Comparison of ENCODE assay signal across 2 cellular contexts in genomic region chrX:19064175-19064574, GRCh38.
TF ChIP-seq lines count a peak whose summit lies in the region.

No MANE protein-coding gene starts in this region.

TF ChIP-seq in SK-N-SH treated with all-trans-retinoic acid at 6 μM for 48 hours, 23 proteins besides CTCF, POLR2A, EP300 and RAD21 (continued from another document):
- TF ChIP-seq CREB5 (CRISPR knock-in tag; IDR thresholded peaks at IDR 0.05; ENCODE audit: low read depth), result no peak
- no peak for TF ChIP-seq PATZ1 (CRISPR knock-in tag; IDR thresholded peaks at IDR 0.05; ENCODE audit: borderline replicate concordance)
- TF ChIP-seq ZNF565 (CRISPR knock-in tag; conservative IDR thresholded peaks at IDR 0.05; ENCODE audit: low read depth), result no peak
- no peak for TF ChIP-seq ZFP30 (CRISPR knock-in tag; IDR thresholded peaks at IDR 0.05)
- TF ChIP-seq SNAI2 (CRISPR knock-in tag; IDR thresholded peaks at IDR 0.05), result no peak
- no peak for TF ChIP-seq PPARA (CRISPR knock-in tag; IDR thresholded peaks at IDR 0.05; ENCODE audit: borderline replicate concordance)
- no peak for TF ChIP-seq RARB (CRISPR knock-in tag; IDR thresholded peaks at IDR 0.05)
- no peak for TF ChIP-seq BACH2 (CRISPR knock-in tag; IDR thresholded peaks at IDR 0.05; ENCODE audit: borderline replicate concordance)
- no peak for TF ChIP-seq ESRRG (CRISPR knock-in tag; IDR thresholded peaks at IDR 0.05)
- no peak for TF ChIP-seq ZNF8 (CRISPR knock-in tag; IDR thresholded peaks at IDR 0.05)
- no peak for TF ChIP-seq TCF4 (CRISPR knock-in tag; IDR thresholded peaks at IDR 0.05; ENCODE audit: borderline replicate concordance)
- no peak for TF ChIP-seq POU6F1 (CRISPR knock-in tag; IDR thresholded peaks at IDR 0.05; ENCODE audit: borderline replicate concordance, low read depth)

TF ChIP-seq in SK-N-SH, 30 proteins besides CTCF, POLR2A, EP300 and RAD21 (continued from another document):
- TF ChIP-seq MAX (IDR thresholded peaks at IDR 0.05; ENCODE audit: low read depth) (no peak), NFIC (IDR thresholded peaks at IDR 0.05; ENCODE audit: borderline replicate concordance) (no peak), MXI1 (IDR thresholded peaks at IDR 0.05; ENCODE audit: low read depth, low read length) (no peak), RXRA (IDR thresholded peaks at IDR 0.05; ENCODE audit: borderline replicate concordance, low read depth) (no peak), SMC3 (IDR thresholded peaks at IDR 0.05; ENCODE audit: low read depth, low read length) (no peak), EZH2phosphoT487 (IDR thresholded peaks at IDR 0.05; ENCODE audit: borderline replicate concordance, low read depth) (no peak), FOXM1 (IDR thresholded peaks at IDR 0.05; ENCODE audit: low read depth) (no peak), POLR2AphosphoS5 (IDR thresholded peaks at IDR 0.05; ENCODE audit: low read depth, low read length) (no peak), CHD2 (IDR thresholded peaks at IDR 0.05; ENCODE audit: low read length, partially characterized antibody) (no peak)
